In genomic region chr12:121992059-121992879, GRCh38 we compare ENCODE assay signal across 8 cellular contexts. TPM values are rescaled to one million over a fixed set of nuclear protein-coding genes. Genes with fewer than 3 reads are reported as not detected.
DNase-seq lines count a peak whose midpoint lies in the region; ATAC-seq and TF ChIP-seq lines count a peak whose summit lies in the region.

No MANE protein-coding gene starts in this region.

- H3K4me1 ChIP-seq in Panc1 (ENCODE audit: control insufficient read depth, insufficient read depth, low read length) (peaks cover 3% of the 10 kb centered on the region; the same call in 1 of the 2 replicates), left lung (peaks cover 4 to 12% of the 10 kb centered on the region in 2 donors), gastrocnemius medialis (no peaks in the 10 kb centered on the region)

- ATAC-seq in GM18511 (IDR thresholded peaks at IDR 0.05; ENCODE audit: unreplicated experiment) (peak; percentile 83), HG02840 (IDR thresholded peaks at IDR 0.05; ENCODE audit: low FRiP score, unreplicated experiment) (peak; percentile 64), Panc1 (peak; percentile 94), left lung (peak; percentile 86), gastrocnemius medialis (no peak)

- intact Hi-C loops in Panc1 (cut with micrococcal nuclease; ENCODE audit: unreplicated experiment) (loop anchor here (10.0 kb wide), 1 partner anchor 67 kb away; no protein-coding TSS in a partner anchor), left lung (cut with DNase I) (no loop called here), gastrocnemius medialis (cut with DNase I; ENCODE audit: low total_unique reads) (no loop called here)

- H3K4me3 Mint-ChIP-seq in activated naive CD4-positive, alpha-beta T cell treated with anti-CD3 and anti-CD28 coated beads, Interleukin-2, amount 50 U/mL, for 24 hours = peak overlapping the region; percentile 68
- peak overlapping the region; percentile 62 for H3K4me3 Mint-ChIP-seq in stimulated activated naive CD8-positive, alpha-beta T cell treated with anti-CD3 and anti-CD28 coated beads, Interleukin-15, Interleukin-2, amounts not matched to agents 100 ng/mL and 50 ng/mL, for 24 hours

- no peaks in the 10 kb centered on the region for H3K9me3 Mint-ChIP-seq in activated naive CD4-positive, alpha-beta T cell treated with anti-CD3 and anti-CD28 coated beads, Interleukin-2, amount 50 U/mL, for 24 hours
- no peaks in the 10 kb centered on the region for H3K9me3 Mint-ChIP-seq in stimulated activated naive CD8-positive, alpha-beta T cell treated with anti-CD3 and anti-CD28 coated beads, Interleukin-15, Interleukin-2, amounts not matched to agents 100 ng/mL and 50 ng/mL, for 24 hours

- H3K27me3 ChIP-seq in Panc1 (ENCODE audit: control insufficient read depth, insufficient read depth, low read length) (no peaks in the 10 kb centered on the region), left lung (no peaks in the 10 kb centered on the region), gastrocnemius medialis (no peaks in the 10 kb centered on the region)

- H3K27ac ChIP-seq in Panc1 (ENCODE audit: low read length) = peak overlapping the region; percentile 44
- peak overlapping the region; percentile 68 to 69 for H3K27ac ChIP-seq in left lung
- H3K27ac ChIP-seq in gastrocnemius medialis = no peak overlapping the region

- TF ChIP-seq POLR2A in gastrocnemius medialis (IDR thresholded peaks at IDR 0.05) = no peak

- in situ Hi-C loops in Panc1 (cut with HindIII; ENCODE audit: low pct_unique_long_range_greater_than_20kb, low sequenced_read_pairs) (no loop called here), gastrocnemius medialis (cut with MboI; ENCODE audit: low sequenced_read_pairs in 4 of 4) (no loop called here)

- TF ChIP-seq CTCF in Panc1 (IDR thresholded peaks at IDR 0.05) (no peak), left lung (IDR thresholded peaks at IDR 0.05) (no peak), gastrocnemius medialis (IDR thresholded peaks at IDR 0.05 in 4 of 5, conservative IDR thresholded peaks at IDR 0.05 in 1 of 5) (no peak)

- POLR2A ChIA-PET in Panc1 (lab: Charles Lee) = no interaction called here

- H3K4me1 Mint-ChIP-seq in activated naive CD4-positive, alpha-beta T cell treated with anti-CD3 and anti-CD28 coated beads, Interleukin-2, amount 50 U/mL, for 24 hours = peaks cover 4% of the 10 kb centered on the region
- H3K4me1 Mint-ChIP-seq in stimulated activated naive CD8-positive, alpha-beta T cell treated with anti-CD3 and anti-CD28 coated beads, Interleukin-15, Interleukin-2, amounts not matched to agents 100 ng/mL and 50 ng/mL, for 24 hours (ENCODE audit: low read depth) = peaks cover 24% of the 10 kb centered on the region

- H3K27me3 Mint-ChIP-seq in activated naive CD4-positive, alpha-beta T cell treated with anti-CD3 and anti-CD28 coated beads, Interleukin-2, amount 50 U/mL, for 24 hours = no peaks in the 10 kb centered on the region
- H3K27me3 Mint-ChIP-seq in stimulated activated naive CD8-positive, alpha-beta T cell treated with anti-CD3 and anti-CD28 coated beads, Interleukin-15, Interleukin-2, amounts not matched to agents 100 ng/mL and 50 ng/mL, for 24 hours = peaks cover 6% of the 10 kb centered on the region

- H3K36me3 ChIP-seq in Panc1 (ENCODE audit: control insufficient read depth, insufficient read depth, low read length) = no peaks in the 10 kb centered on the region
- no peaks in the 10 kb centered on the region for H3K36me3 ChIP-seq in left lung
- H3K36me3 ChIP-seq in gastrocnemius medialis = no peaks in the 10 kb centered on the region

- DNase-seq in Panc1 (ENCODE audit: low read depth, low spot score) (peak; percentile 85), left lung (peak in 1 of 2 donors; percentile 67), gastrocnemius medialis (no peak), SKM-1 (lab: John Stamatoyannopoulos, UW; ENCODE audit: unreplicated experiment) (no peak)

- BruUV-seq in Panc1 (replicated peaks; lab: Mats Ljungman, UMichigan) = no TSS peak

- peak overlapping the region; percentile 86 for H3K27ac Mint-ChIP-seq in activated naive CD4-positive, alpha-beta T cell treated with anti-CD3 and anti-CD28 coated beads, Interleukin-2, amount 50 U/mL, for 24 hours
- H3K27ac Mint-ChIP-seq in stimulated activated naive CD8-positive, alpha-beta T cell treated with anti-CD3 and anti-CD28 coated beads, Interleukin-15, Interleukin-2, amounts not matched to agents 100 ng/mL and 50 ng/mL, for 24 hours = peak overlapping the region; percentile 88

- CTCF ChIA-PET in Panc1 (lab: Charles Lee) = interaction anchor here (0.6 to 0.8 kb wide), 2 partner anchors 113 to 121 kb away, joined by 4 read pairs; no protein-coding TSS in a partner anchor

- no peaks in the 10 kb centered on the region for H3K36me3 Mint-ChIP-seq in activated naive CD4-positive, alpha-beta T cell treated with anti-CD3 and anti-CD28 coated beads, Interleukin-2, amount 50 U/mL, for 24 hours
- no peaks in the 10 kb centered on the region for H3K36me3 Mint-ChIP-seq in stimulated activated naive CD8-positive, alpha-beta T cell treated with anti-CD3 and anti-CD28 coated beads, Interleukin-15, Interleukin-2, amounts not matched to agents 100 ng/mL and 50 ng/mL, for 24 hours (ENCODE audit: low read depth)

- H3K4me3 ChIP-seq in Panc1 (ENCODE audit: low read depth in 2 of 2, low read length in 2 of 2) = peak overlapping the region in 1 of 2 experiments; percentile 4; a peak in 1 of 4 replicates
- no peak overlapping the region for H3K4me3 ChIP-seq in left lung
- no peak overlapping the region for H3K4me3 ChIP-seq in gastrocnemius medialis

- H3K9me3 ChIP-seq in Panc1 (ENCODE audit: control insufficient read depth, insufficient read depth, low read depth, low read length) (no peaks in the 10 kb centered on the region), left lung (no peaks in the 10 kb centered on the region), gastrocnemius medialis (no peaks in the 10 kb centered on the region)

RNA-seq across cellular contexts. Expression of gene BCL7A, which starts 29.4 kb away (rescaled TPM):
- total RNA-seq in Panc1 (2021; ENCODE audit: unreplicated experiment) (14.5 TPM), left lung (10 to 100 TPM in 1 of 2 donors, 1 to 10 TPM in 1; 7.0 to 11.1 TPM), gastrocnemius medialis (10 to 100 TPM in 3 of 4 donors, 1 to 10 TPM in 1; 9.8 to 23.5 (median 13.7) TPM)
- 15.1 TPM for polyA plus RNA-seq in Panc1 (2012; ENCODE audit: insufficient read length)

Comparison
In these comparisons a context has a peak if more than half of its experiments do, and no peak if none do; other contexts are left out.
1. ATAC-seq: peak in GM18511 (single experiment), HG02840 (single experiment), Panc1 (single experiment) and left lung (single experiment); none in gastrocnemius medialis (0 of 2).
2. H3K27ac ChIP-seq: peak in Panc1 (single experiment) and left lung (2 of 2); none in gastrocnemius medialis (0 of 4).